Comparison of ENCODE assay signal across 1 cellular context in genomic region chr6:105992315-105992961, GRCh38.
TF ChIP-seq lines count a peak whose summit lies in the region.

No MANE protein-coding gene starts in this region.

TF ChIP-seq in HepG2, 621 proteins besides CTCF, POLR2A, EP300 and RAD21 (continued from another document and continues in another):
- TF ChIP-seq, protein P1, sequence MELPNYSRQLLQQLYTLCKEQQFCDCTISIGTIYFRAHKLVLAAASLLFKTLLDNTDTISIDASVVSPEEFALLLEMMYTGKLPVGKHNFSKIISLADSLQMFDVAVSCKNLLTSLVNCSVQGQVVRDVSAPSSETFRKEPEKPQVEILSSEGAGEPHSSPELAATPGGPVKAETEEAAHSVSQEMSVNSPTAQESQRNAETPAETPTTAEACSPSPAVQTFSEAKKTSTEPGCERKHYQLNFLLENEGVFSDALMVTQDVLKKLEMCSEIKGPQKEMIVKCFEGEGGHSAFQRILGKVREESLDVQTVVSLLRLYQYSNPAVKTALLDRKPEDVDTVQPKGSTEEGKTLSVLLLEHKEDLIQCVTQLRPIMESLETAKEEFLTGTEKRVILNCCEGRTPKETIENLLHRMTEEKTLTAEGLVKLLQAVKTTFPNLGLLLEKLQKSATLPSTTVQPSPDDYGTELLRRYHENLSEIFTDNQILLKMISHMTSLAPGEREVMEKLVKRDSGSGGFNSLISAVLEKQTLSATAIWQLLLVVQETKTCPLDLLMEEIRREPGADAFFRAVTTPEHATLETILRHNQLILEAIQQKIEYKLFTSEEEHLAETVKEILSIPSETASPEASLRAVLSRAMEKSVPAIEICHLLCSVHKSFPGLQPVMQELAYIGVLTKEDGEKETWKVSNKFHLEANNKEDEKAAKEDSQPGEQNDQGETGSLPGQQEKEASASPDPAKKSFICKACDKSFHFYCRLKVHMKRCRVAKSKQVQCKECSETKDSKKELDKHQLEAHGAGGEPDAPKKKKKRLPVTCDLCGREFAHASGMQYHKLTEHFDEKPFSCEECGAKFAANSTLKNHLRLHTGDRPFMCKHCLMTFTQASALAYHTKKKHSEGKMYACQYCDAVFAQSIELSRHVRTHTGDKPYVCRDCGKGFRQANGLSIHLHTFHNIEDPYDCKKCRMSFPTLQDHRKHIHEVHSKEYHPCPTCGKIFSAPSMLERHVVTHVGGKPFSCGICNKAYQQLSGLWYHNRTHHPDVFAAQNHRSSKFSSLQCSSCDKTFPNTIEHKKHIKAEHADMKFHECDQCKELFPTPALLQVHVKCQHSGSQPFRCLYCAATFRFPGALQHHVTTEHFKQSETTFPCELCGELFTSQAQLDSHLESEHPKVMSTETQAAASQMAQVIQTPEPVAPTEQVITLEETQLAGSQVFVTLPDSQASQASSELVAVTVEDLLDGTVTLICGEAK (IDR thresholded peaks at IDR 0.05), result no peak
- TF ChIP-seq, protein P1 (CRISPR knock-in tag; IDR thresholded peaks at IDR 0.05), result peak; percentile 51; the same call in 1 of the 2 replicates
- TF ChIP-seq GABPB1 (CRISPR knock-in tag; IDR thresholded peaks at IDR 0.05) (peak; percentile 82), ZNF557 (CRISPR knock-in tag; IDR thresholded peaks at IDR 0.05) (no peak), MXI1 (IDR thresholded peaks at IDR 0.05; ENCODE audit: borderline replicate concordance, low read depth, low read length) (no peak), TBX2 (CRISPR knock-in tag; IDR thresholded peaks at IDR 0.05; ENCODE audit: borderline replicate concordance) (peak; percentile 61; the same call in 1 of the 2 replicates), ZNF567 (CRISPR knock-in tag; IDR thresholded peaks at IDR 0.05; ENCODE audit: borderline replicate concordance) (no peak), ZNF329 (CRISPR knock-in tag; IDR thresholded peaks at IDR 0.05; ENCODE audit: low read depth) (no peak), HOXD1 (CRISPR knock-in tag; IDR thresholded peaks at IDR 0.05) (no peak), CBX2 (IDR thresholded peaks at IDR 0.05; ENCODE audit: low read depth, low read length) (no peak), CBX2 (CRISPR knock-in tag; IDR thresholded peaks at IDR 0.05; ENCODE audit: low read depth) (no peak), ZBTB43 (CRISPR knock-in tag; conservative IDR thresholded peaks at IDR 0.05) (no peak), POLR2AphosphoS5 (IDR thresholded peaks at IDR 0.05; ENCODE audit: low read depth, low read length) (0 out of 2 replicates have a peak, but pooled peaks have one; percentile 20), ZHX1 (CRISPR knock-in tag; IDR thresholded peaks at IDR 0.05; ENCODE audit: low read depth) (no peak), PCBP2 (optimal IDR thresholded peaks at IDR 0.05; ENCODE audit: low read depth, low read length, poor library complexity, severe bottlenecking) (no peak), ZNF564 (CRISPR knock-in tag; IDR thresholded peaks at IDR 0.05) (no peak), KDM2A (CRISPR knock-in tag; IDR thresholded peaks at IDR 0.05; ENCODE audit: borderline replicate concordance, low read depth) (peak; percentile 63; the same call in 1 of the 2 replicates), ZNF34 (CRISPR knock-in tag; IDR thresholded peaks at IDR 0.05; ENCODE audit: borderline replicate concordance) (no peak), RFX1 (IDR thresholded peaks at IDR 0.05) (no peak), ZNF772 (CRISPR knock-in tag; IDR thresholded peaks at IDR 0.05) (no peak), TSC22D2 (CRISPR knock-in tag; IDR thresholded peaks at IDR 0.05; ENCODE audit: borderline replicate concordance) (no peak), ZNF766 (CRISPR knock-in tag; IDR thresholded peaks at IDR 0.05; ENCODE audit: borderline replicate concordance) (no peak), ZNF878 (CRISPR knock-in tag; IDR thresholded peaks at IDR 0.05) (no peak), DR1 (CRISPR knock-in tag; IDR thresholded peaks at IDR 0.05) (no peak), CREM (IDR thresholded peaks at IDR 0.05) (no peak), CREM (CRISPR knock-in tag; IDR thresholded peaks at IDR 0.05) (no peak), ZSCAN9 (CRISPR knock-in tag; IDR thresholded peaks at IDR 0.05; ENCODE audit: borderline replicate concordance) (no peak), ZNF543 (CRISPR knock-in tag; IDR thresholded peaks at IDR 0.05) (no peak)
- TF ChIP-seq, protein P2, sequence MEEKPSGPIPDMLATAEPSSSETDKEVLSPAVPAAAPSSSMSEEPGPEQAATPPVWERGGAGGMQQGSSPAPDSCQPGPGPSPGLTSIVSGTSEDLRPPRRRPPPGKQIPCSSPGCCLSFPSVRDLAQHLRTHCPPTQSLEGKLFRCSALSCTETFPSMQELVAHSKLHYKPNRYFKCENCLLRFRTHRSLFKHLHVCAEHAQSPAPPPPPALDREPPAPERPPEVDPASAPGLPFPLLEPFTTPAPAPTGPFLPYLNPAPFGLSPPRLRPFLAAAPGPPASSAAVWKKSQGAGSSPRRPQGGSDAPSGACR (CRISPR knock-in tag; IDR thresholded peaks at IDR 0.05), result no peak
- TF ChIP-seq, protein P3, sequence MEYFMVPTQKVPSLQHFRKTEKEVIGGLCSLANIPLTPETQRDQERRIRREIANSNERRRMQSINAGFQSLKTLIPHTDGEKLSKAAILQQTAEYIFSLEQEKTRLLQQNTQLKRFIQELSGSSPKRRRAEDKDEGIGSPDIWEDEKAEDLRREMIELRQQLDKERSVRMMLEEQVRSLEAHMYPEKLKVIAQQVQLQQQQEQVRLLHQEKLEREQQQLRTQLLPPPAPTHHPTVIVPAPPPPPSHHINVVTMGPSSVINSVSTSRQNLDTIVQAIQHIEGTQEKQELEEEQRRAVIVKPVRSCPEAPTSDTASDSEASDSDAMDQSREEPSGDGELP (IDR thresholded peaks at IDR 0.05; ENCODE audit: borderline replicate concordance, low read depth), result no peak
- TF ChIP-seq, protein P4, sequence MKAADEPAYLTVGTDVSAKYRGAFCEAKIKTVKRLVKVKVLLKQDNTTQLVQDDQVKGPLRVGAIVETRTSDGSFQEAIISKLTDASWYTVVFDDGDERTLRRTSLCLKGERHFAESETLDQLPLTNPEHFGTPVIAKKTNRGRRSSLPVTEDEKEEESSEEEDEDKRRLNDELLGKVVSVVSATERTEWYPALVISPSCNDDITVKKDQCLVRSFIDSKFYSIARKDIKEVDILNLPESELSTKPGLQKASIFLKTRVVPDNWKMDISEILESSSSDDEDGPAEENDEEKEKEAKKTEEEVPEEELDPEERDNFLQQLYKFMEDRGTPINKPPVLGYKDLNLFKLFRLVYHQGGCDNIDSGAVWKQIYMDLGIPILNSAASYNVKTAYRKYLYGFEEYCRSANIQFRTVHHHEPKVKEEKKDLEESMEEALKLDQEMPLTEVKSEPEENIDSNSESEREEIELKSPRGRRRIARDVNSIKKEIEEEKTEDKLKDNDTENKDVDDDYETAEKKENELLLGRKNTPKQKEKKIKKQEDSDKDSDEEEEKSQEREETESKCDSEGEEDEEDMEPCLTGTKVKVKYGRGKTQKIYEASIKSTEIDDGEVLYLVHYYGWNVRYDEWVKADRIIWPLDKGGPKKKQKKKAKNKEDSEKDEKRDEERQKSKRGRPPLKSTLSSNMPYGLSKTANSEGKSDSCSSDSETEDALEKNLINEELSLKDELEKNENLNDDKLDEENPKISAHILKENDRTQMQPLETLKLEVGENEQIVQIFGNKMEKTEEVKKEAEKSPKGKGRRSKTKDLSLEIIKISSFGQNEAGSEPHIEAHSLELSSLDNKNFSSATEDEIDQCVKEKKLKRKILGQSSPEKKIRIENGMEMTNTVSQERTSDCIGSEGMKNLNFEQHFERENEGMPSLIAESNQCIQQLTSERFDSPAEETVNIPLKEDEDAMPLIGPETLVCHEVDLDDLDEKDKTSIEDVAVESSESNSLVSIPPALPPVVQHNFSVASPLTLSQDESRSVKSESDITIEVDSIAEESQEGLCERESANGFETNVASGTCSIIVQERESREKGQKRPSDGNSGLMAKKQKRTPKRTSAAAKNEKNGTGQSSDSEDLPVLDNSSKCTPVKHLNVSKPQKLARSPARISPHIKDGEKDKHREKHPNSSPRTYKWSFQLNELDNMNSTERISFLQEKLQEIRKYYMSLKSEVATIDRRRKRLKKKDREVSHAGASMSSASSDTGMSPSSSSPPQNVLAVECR (CRISPR knock-in tag; IDR thresholded peaks at IDR 0.05; ENCODE audit: borderline replicate concordance), result no peak
- TF ChIP-seq, protein P5, sequence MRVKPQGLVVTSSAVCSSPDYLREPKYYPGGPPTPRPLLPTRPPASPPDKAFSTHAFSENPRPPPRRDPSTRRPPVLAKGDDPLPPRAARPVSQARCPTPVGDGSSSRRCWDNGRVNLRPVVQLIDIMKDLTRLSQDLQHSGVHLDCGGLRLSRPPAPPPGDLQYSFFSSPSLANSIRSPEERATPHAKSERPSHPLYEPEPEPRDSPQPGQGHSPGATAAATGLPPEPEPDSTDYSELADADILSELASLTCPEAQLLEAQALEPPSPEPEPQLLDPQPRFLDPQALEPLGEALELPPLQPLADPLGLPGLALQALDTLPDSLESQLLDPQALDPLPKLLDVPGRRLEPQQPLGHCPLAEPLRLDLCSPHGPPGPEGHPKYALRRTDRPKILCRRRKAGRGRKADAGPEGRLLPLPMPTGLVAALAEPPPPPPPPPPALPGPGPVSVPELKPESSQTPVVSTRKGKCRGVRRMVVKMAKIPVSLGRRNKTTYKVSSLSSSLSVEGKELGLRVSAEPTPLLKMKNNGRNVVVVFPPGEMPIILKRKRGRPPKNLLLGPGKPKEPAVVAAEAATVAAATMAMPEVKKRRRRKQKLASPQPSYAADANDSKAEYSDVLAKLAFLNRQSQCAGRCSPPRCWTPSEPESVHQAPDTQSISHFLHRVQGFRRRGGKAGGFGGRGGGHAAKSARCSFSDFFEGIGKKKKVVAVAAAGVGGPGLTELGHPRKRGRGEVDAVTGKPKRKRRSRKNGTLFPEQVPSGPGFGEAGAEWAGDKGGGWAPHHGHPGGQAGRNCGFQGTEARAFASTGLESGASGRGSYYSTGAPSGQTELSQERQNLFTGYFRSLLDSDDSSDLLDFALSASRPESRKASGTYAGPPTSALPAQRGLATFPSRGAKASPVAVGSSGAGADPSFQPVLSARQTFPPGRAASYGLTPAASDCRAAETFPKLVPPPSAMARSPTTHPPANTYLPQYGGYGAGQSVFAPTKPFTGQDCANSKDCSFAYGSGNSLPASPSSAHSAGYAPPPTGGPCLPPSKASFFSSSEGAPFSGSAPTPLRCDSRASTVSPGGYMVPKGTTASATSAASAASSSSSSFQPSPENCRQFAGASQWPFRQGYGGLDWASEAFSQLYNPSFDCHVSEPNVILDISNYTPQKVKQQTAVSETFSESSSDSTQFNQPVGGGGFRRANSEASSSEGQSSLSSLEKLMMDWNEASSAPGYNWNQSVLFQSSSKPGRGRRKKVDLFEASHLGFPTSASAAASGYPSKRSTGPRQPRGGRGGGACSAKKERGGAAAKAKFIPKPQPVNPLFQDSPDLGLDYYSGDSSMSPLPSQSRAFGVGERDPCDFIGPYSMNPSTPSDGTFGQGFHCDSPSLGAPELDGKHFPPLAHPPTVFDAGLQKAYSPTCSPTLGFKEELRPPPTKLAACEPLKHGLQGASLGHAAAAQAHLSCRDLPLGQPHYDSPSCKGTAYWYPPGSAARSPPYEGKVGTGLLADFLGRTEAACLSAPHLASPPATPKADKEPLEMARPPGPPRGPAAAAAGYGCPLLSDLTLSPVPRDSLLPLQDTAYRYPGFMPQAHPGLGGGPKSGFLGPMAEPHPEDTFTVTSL (CRISPR knock-in tag; IDR thresholded peaks at IDR 0.05; ENCODE audit: borderline replicate concordance), result no peak
